Comparison of ENCODE assay signal across 1 cellular context in the genomic region with DNA sequence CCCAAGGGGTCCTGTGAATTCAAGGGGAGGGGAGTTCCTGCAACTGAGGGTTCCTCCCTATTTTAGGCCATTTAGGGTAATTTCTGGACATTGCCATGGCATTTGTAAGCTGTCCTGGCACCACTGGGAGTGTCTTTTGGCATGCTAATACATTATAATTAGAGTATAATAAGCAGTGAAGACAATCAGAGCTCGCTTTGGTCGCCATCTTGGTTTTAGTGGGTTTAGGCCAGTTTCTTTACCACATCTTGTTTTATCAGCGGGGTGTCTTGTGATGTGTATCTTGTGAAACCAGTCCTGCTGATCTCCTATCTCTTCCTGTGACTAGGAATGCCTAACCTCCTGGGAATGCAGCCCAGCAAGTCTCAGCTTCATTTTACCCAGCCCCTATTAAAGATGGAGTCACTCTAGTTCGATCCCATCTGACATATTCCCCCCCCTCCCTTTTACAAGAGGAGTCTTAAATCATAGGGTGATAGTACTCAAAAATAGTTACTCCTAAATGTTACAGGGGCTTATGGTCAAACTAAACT.
TF ChIP-seq lines count a peak whose summit lies in the region.

No MANE protein-coding gene starts in this region.

TF ChIP-seq in GM23338, 12 proteins besides CTCF, POLR2A, EP300 and RAD21 (continued from another document):
- TF ChIP-seq, protein P1, sequence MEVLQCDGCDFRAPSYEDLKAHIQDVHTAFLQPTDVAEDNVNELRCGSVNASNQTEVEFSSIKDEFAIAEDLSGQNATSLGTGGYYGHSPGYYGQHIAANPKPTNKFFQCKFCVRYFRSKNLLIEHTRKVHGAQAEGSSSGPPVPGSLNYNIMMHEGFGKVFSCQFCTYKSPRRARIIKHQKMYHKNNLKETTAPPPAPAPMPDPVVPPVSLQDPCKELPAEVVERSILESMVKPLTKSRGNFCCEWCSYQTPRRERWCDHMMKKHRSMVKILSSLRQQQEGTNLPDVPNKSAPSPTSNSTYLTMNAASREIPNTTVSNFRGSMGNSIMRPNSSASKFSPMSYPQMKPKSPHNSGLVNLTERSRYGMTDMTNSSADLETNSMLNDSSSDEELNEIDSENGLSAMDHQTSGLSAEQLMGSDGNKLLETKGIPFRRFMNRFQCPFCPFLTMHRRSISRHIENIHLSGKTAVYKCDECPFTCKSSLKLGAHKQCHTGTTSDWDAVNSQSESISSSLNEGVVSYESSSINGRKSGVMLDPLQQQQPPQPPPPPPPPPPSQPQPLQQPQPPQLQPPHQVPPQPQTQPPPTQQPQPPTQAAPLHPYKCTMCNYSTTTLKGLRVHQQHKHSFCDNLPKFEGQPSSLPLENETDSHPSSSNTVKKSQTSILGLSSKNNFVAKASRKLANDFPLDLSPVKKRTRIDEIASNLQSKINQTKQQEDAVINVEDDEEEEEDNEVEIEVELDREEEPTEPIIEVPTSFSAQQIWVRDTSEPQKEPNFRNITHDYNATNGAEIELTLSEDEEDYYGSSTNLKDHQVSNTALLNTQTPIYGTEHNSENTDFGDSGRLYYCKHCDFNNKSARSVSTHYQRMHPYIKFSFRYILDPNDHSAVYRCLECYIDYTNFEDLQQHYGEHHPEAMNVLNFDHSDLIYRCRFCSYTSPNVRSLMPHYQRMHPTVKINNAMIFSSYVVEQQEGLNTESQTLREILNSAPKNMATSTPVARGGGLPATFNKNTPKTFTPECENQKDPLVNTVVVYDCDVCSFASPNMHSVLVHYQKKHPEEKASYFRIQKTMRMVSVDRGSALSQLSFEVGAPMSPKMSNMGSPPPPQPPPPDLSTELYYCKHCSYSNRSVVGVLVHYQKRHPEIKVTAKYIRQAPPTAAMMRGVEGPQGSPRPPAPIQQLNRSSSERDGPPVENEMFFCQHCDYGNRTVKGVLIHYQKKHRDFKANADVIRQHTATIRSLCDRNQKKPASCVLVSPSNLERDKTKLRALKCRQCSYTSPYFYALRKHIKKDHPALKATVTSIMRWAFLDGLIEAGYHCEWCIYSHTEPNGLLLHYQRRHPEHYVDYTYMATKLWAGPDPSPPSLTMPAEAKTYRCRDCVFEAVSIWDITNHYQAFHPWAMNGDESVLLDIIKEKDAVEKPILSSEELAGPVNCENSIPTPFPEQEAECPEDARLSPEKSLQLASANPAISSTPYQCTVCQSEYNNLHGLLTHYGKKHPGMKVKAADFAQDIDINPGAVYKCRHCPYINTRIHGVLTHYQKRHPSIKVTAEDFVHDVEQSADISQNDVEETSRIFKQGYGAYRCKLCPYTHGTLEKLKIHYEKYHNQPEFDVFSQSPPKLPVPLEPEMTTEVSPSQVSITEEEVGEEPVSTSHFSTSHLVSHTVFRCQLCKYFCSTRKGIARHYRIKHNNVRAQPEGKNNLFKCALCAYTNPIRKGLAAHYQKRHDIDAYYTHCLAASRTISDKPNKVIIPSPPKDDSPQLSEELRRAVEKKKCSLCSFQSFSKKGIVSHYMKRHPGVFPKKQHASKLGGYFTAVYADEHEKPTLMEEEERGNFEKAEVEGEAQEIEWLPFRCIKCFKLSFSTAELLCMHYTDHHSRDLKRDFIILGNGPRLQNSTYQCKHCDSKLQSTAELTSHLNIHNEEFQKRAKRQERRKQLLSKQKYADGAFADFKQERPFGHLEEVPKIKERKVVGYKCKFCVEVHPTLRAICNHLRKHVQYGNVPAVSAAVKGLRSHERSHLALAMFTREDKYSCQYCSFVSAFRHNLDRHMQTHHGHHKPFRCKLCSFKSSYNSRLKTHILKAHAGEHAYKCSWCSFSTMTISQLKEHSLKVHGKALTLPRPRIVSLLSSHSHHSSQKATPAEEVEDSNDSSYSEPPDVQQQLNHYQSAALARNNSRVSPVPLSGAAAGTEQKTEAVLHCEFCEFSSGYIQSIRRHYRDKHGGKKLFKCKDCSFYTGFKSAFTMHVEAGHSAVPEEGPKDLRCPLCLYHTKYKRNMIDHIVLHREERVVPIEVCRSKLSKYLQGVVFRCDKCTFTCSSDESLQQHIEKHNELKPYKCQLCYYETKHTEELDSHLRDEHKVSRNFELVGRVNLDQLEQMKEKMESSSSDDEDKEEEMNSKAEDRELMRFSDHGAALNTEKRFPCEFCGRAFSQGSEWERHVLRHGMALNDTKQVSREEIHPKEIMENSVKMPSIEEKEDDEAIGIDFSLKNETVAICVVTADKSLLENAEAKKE (CRISPR knock-in tag; IDR thresholded peaks at IDR 0.05): no peak
- TF ChIP-seq EZH2phosphoT487 (IDR thresholded peaks at IDR 0.05; ENCODE audit: unreplicated experiment) (no peak), POLR2AphosphoS5 (IDR thresholded peaks at IDR 0.05; ENCODE audit: low read depth) (no peak), ZNF114 (CRISPR knock-in tag; IDR thresholded peaks at IDR 0.05) (no peak), ZNF331 (CRISPR knock-in tag; IDR thresholded peaks at IDR 0.05; ENCODE audit: low read depth) (no peak)
TF ChIP-seq in GM23338: peak in this region for 0.
